ENCODE assay signal across 7 cellular contexts in genomic region chr18:52874774-52875173, GRCh38.
"Had no signal": no experiment of that assay in that cellular context is flagged by ENCODE, and none has a peak within 500 bp of the region (broad histone marks: within the 10 kb centered on the region; RNA-seq: fewer than 3 reads in every experiment).

No MANE protein-coding gene starts in this region.

- ATAC-seq: HepG2, K562 had no signal

- H3K36me3 Mint-ChIP-seq: IgD-negative memory B cell had no signal

- H3K27ac ChIP-seq: HL-60 had no signal

- DNase-seq: IMR-90, KBM-7, KG1 had no signal

- H3K4me1 Mint-ChIP-seq: IgD-negative memory B cell had no signal

- H3K27me3 Mint-ChIP-seq: IgD-negative memory B cell had no signal

- H3K27ac Mint-ChIP-seq: IgD-negative memory B cell had no signal

- H3K4me3 ChIP-seq: K562 had no signal

- H3K4me3 Mint-ChIP-seq: IgD-negative memory B cell had no signal
